In genomic region chr1:228735871-228736586, GRCh38 we compare ENCODE assay signal across 2 cellular contexts.
TF ChIP-seq lines count a peak whose summit lies in the region.

No MANE protein-coding gene starts in this region.

TF ChIP-seq in HEK293, 187 proteins besides CTCF, POLR2A, EP300 and RAD21 (continued from another document and continues in another):
- TF ChIP-seq REST (tag by site-specific recombination; IDR thresholded peaks at IDR 0.05) (peak; percentile 35; the same call in 1 of the 2 replicates), ZNF677 (tag by site-specific recombination; IDR thresholded peaks at IDR 0.05) (no peak), PATZ1 (tag by site-specific recombination; IDR thresholded peaks at IDR 0.05) (peak; percentile 34), ZEB2 (tag by site-specific recombination; IDR thresholded peaks at IDR 0.05) (peak; percentile 88), KLF16 (tag by site-specific recombination; IDR thresholded peaks at IDR 0.05) (peak; percentile 74), KLF17 (tag by site-specific recombination; IDR thresholded peaks at IDR 0.05) (peak; percentile 29; the same call in 1 of the 2 replicates), ZNF423 (tag by site-specific recombination; IDR thresholded peaks at IDR 0.05) (peak; percentile 64; the same call in 1 of the 2 replicates), ZNF76 (tag by site-specific recombination; IDR thresholded peaks at IDR 0.05; ENCODE audit: borderline replicate concordance, low read depth) (no peak), ZNF585B (tag by site-specific recombination; IDR thresholded peaks at IDR 0.05) (no peak), ZBTB26 (tag by site-specific recombination; optimal IDR thresholded peaks at IDR 0.05) (peak; percentile 87), ZXDB (tag by site-specific recombination; IDR thresholded peaks at IDR 0.05) (peak; percentile 30; the same call in 1 of the 2 replicates), ZNF488 (tag by site-specific recombination; IDR thresholded peaks at IDR 0.05) (no peak), ZNF132 (tag by site-specific recombination; IDR thresholded peaks at IDR 0.05; ENCODE audit: borderline replicate concordance) (no peak), ZNF791 (tag by site-specific recombination; IDR thresholded peaks at IDR 0.05) (no peak), SP3 (tag by site-specific recombination; IDR thresholded peaks at IDR 0.05) (no peak)
- TF ChIP-seq, protein P1, sequence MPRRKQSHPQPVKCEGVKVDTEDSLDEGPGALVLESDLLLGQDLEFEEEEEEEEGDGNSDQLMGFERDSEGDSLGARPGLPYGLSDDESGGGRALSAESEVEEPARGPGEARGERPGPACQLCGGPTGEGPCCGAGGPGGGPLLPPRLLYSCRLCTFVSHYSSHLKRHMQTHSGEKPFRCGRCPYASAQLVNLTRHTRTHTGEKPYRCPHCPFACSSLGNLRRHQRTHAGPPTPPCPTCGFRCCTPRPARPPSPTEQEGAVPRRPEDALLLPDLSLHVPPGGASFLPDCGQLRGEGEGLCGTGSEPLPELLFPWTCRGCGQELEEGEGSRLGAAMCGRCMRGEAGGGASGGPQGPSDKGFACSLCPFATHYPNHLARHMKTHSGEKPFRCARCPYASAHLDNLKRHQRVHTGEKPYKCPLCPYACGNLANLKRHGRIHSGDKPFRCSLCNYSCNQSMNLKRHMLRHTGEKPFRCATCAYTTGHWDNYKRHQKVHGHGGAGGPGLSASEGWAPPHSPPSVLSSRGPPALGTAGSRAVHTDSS (tag by site-specific recombination; IDR thresholded peaks at IDR 0.05) = no peak

TF ChIP-seq in HepG2, 621 proteins besides CTCF, POLR2A, EP300 and RAD21 (continued from another document and continues in another):
- TF ChIP-seq ARID4A (CRISPR knock-in tag; IDR thresholded peaks at IDR 0.05; ENCODE audit: borderline replicate concordance) (no peak), KLF9 (CRISPR knock-in tag; IDR thresholded peaks at IDR 0.05; ENCODE audit: low read depth) (no peak), ZNF296 (CRISPR knock-in tag; conservative IDR thresholded peaks at IDR 0.05) (no peak), ZGPAT (CRISPR knock-in tag; IDR thresholded peaks at IDR 0.05) (no peak), ZEB1 (IDR thresholded peaks at IDR 0.05; ENCODE audit: insufficient replicate concordance, low read depth) (peak; percentile 95), MAFK (conservative IDR thresholded peaks at IDR 0.05 in 1 of 2, IDR thresholded peaks at IDR 0.05 in 1 of 2; ENCODE audit: low read length in 2 of 2) (no peak), HIVEP1 (CRISPR knock-in tag; IDR thresholded peaks at IDR 0.05) (no peak), ZNF598 (CRISPR knock-in tag; IDR thresholded peaks at IDR 0.05; ENCODE audit: borderline replicate concordance) (0 out of 2 replicates have a peak, but pooled peaks have one; percentile 27), ZNF574 (CRISPR knock-in tag; IDR thresholded peaks at IDR 0.05) (no peak), MZF1 (CRISPR knock-in tag; IDR thresholded peaks at IDR 0.05; ENCODE audit: borderline replicate concordance) (no peak), ZNF430 (CRISPR knock-in tag; IDR thresholded peaks at IDR 0.05) (peak; percentile 58; the same call in 1 of the 2 replicates), USF2 (IDR thresholded peaks at IDR 0.05; ENCODE audit: low read depth, low read length) (no peak), USF2 (CRISPR knock-in tag; IDR thresholded peaks at IDR 0.05; ENCODE audit: borderline replicate concordance) (no peak), AGO2 (optimal IDR thresholded peaks at IDR 0.05; ENCODE audit: low read depth, low read length) (peak; percentile 80), MXD4 (CRISPR knock-in tag; IDR thresholded peaks at IDR 0.05) (no peak), ZFP90 (CRISPR knock-in tag; IDR thresholded peaks at IDR 0.05; ENCODE audit: borderline replicate concordance) (no peak), ZFP82 (CRISPR knock-in tag; IDR thresholded peaks at IDR 0.05; ENCODE audit: borderline replicate concordance) (peak; percentile 15; the same call in 1 of the 2 replicates), ZBTB26 (CRISPR knock-in tag; IDR thresholded peaks at IDR 0.05; ENCODE audit: borderline replicate concordance) (no peak), HDAC1 (CRISPR knock-in tag; IDR thresholded peaks at IDR 0.05) (0 out of 2 replicates have a peak, but pooled peaks have one; percentile 33), HDAC6 (IDR thresholded peaks at IDR 0.05; ENCODE audit: low read depth, low read length) (no peak), ZNF652 (CRISPR knock-in tag; IDR thresholded peaks at IDR 0.05; ENCODE audit: borderline replicate concordance, low read depth) (no peak), ZFX (CRISPR knock-in tag; IDR thresholded peaks at IDR 0.05; ENCODE audit: low read depth) (0 out of 2 replicates have a peak, but pooled peaks have one; percentile 7), POGZ (CRISPR knock-in tag; IDR thresholded peaks at IDR 0.05) (0 out of 2 replicates have a peak, but pooled peaks have one; percentile 27), ZNF737 (CRISPR knock-in tag; IDR thresholded peaks at IDR 0.05; ENCODE audit: borderline replicate concordance) (no peak), HOXA7 (CRISPR knock-in tag; IDR thresholded peaks at IDR 0.05) (no peak)
- TF ChIP-seq, protein P2, sequence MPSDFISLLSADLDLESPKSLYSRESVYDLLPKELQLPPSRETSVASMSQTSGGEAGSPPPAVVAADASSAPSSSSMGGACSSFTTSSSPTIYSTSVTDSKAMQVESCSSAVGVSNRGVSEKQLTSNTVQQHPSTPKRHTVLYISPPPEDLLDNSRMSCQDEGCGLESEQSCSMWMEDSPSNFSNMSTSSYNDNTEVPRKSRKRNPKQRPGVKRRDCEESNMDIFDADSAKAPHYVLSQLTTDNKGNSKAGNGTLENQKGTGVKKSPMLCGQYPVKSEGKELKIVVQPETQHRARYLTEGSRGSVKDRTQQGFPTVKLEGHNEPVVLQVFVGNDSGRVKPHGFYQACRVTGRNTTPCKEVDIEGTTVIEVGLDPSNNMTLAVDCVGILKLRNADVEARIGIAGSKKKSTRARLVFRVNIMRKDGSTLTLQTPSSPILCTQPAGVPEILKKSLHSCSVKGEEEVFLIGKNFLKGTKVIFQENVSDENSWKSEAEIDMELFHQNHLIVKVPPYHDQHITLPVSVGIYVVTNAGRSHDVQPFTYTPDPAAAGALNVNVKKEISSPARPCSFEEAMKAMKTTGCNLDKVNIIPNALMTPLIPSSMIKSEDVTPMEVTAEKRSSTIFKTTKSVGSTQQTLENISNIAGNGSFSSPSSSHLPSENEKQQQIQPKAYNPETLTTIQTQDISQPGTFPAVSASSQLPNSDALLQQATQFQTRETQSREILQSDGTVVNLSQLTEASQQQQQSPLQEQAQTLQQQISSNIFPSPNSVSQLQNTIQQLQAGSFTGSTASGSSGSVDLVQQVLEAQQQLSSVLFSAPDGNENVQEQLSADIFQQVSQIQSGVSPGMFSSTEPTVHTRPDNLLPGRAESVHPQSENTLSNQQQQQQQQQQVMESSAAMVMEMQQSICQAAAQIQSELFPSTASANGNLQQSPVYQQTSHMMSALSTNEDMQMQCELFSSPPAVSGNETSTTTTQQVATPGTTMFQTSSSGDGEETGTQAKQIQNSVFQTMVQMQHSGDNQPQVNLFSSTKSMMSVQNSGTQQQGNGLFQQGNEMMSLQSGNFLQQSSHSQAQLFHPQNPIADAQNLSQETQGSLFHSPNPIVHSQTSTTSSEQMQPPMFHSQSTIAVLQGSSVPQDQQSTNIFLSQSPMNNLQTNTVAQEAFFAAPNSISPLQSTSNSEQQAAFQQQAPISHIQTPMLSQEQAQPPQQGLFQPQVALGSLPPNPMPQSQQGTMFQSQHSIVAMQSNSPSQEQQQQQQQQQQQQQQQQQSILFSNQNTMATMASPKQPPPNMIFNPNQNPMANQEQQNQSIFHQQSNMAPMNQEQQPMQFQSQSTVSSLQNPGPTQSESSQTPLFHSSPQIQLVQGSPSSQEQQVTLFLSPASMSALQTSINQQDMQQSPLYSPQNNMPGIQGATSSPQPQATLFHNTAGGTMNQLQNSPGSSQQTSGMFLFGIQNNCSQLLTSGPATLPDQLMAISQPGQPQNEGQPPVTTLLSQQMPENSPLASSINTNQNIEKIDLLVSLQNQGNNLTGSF (CRISPR knock-in tag; IDR thresholded peaks at IDR 0.05) = no peak
